In the genomic region with DNA sequence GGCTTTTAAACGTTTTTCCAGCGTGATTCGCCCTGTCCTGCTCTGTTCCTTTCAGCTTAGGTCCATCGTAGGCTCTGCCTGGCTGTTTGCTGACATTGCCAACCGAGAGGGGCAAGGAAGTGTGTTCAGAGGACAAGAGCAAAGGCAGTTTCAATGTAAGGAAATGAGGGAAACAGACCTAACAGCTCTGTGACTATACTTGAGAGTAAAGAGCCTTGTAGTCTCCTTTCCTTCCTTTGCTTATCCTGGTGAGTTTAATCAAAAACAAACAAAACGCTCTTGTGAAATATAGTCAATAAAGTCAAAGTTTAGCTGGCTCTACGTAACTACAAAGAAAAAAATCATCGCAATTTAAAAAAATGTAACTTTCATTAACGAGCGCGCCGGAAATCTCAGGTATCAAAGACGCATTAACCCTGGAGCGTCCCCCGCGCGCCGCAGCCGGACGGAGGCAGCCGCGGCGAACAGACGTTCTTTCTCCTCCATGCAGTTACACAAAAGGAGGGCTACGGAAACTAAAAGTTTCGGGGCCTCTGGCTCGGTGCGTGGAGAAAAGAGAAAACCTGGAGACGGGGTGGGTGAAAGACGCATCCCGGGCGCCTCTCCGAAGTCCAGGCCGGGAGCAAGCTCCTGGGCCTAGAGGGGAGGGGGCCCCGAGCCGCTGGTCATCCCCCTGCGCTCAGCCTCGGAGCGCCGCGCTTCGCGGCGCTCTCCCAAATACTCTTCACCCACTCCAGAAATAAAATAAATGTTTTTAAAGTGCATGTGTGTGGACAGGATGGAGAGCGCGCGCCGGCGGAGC, we compare ENCODE assay signal across 1 cellular context.
TF ChIP-seq lines count a peak whose summit lies in the region.

No MANE protein-coding gene starts in this region.

TF ChIP-seq in GM23338, 12 proteins besides CTCF, POLR2A, EP300 and RAD21 (continued from another document):
- TF ChIP-seq, protein P1, sequence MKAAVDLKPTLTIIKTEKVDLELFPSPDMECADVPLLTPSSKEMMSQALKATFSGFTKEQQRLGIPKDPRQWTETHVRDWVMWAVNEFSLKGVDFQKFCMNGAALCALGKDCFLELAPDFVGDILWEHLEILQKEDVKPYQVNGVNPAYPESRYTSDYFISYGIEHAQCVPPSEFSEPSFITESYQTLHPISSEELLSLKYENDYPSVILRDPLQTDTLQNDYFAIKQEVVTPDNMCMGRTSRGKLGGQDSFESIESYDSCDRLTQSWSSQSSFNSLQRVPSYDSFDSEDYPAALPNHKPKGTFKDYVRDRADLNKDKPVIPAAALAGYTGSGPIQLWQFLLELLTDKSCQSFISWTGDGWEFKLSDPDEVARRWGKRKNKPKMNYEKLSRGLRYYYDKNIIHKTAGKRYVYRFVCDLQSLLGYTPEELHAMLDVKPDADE (IDR thresholded peaks at IDR 0.05): no peak
- TF ChIP-seq NANOG (IDR thresholded peaks at IDR 0.05; ENCODE audit: borderline replicate concordance) (peak; percentile 17; the same call in 1 of the 2 replicates), ZNF331 (CRISPR knock-in tag; IDR thresholded peaks at IDR 0.05; ENCODE audit: low read depth) (no peak)
